1 cellular context compared by ENCODE assay signal in genomic region chr13:99949657-99950413, GRCh38.
TF ChIP-seq lines count a peak whose summit lies in the region.

No MANE protein-coding gene starts in this region.

TF ChIP-seq in H1, 55 proteins besides CTCF, POLR2A, EP300 and RAD21:
- TF ChIP-seq MAX (IDR thresholded peaks at IDR 0.05) (no peak), TAF7 (optimal IDR thresholded peaks at IDR 0.05; ENCODE audit: borderline replicate concordance, low read depth, low read length) (no peak), ATF2 (IDR thresholded peaks at IDR 0.05; ENCODE audit: low read length) (no peak), CHD1 (IDR thresholded peaks at IDR 0.05; ENCODE audit: low read depth, low read length) (no peak), GABPA (IDR thresholded peaks at IDR 0.05; ENCODE audit: borderline replicate concordance, insufficient read depth, low read length) (no peak), SIX5 (IDR thresholded peaks at IDR 0.05; ENCODE audit: low read depth, low read length) (no peak), MAFK (IDR thresholded peaks at IDR 0.05; ENCODE audit: low read depth, low read length) (no peak), CTBP2 (IDR thresholded peaks at IDR 0.05; ENCODE audit: borderline replicate concordance, insufficient read depth, insufficient read length, low read length) (no peak), E2F6 (IDR thresholded peaks at IDR 0.05) (no peak), TBP (IDR thresholded peaks at IDR 0.05; ENCODE audit: low read depth, low read length) (no peak), USF2 (IDR thresholded peaks at IDR 0.05; ENCODE audit: low read length) (no peak), JUN (IDR thresholded peaks at IDR 0.05; ENCODE audit: low read depth, low read length) (no peak), RNF2 (IDR thresholded peaks at IDR 0.05; ENCODE audit: borderline replicate concordance, low read depth, low read length, missing control alignments, poor library complexity, severe bottlenecking) (no peak), HDAC6 (IDR thresholded peaks at IDR 0.05; ENCODE audit: low read depth, low read length) (no peak)
